1 cellular context compared by ENCODE assay signal in the genomic region with DNA sequence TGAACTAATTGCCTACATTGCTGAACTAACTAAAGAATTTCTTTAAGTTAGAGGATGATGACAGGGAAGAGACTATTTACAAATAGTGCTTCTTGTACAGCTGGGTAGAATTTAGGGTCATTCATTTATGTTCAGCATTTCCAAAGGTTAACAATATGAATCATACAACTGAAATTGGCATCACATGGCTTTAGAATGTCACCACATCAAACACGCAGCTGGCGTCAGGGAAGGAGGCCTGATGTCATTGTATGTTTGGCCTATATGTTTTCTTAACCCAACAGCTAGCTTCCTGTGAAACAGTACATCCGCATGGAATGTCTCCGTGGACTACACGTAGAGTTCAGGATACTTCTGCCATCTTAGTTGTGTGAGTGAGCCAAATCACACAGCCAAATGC.
TF ChIP-seq lines count a peak whose summit lies in the region.

No MANE protein-coding gene starts in this region.

TF ChIP-seq in PFSK-1, 5 proteins besides CTCF, POLR2A, EP300 and RAD21 (continued from another document):
- TF ChIP-seq, protein P1, sequence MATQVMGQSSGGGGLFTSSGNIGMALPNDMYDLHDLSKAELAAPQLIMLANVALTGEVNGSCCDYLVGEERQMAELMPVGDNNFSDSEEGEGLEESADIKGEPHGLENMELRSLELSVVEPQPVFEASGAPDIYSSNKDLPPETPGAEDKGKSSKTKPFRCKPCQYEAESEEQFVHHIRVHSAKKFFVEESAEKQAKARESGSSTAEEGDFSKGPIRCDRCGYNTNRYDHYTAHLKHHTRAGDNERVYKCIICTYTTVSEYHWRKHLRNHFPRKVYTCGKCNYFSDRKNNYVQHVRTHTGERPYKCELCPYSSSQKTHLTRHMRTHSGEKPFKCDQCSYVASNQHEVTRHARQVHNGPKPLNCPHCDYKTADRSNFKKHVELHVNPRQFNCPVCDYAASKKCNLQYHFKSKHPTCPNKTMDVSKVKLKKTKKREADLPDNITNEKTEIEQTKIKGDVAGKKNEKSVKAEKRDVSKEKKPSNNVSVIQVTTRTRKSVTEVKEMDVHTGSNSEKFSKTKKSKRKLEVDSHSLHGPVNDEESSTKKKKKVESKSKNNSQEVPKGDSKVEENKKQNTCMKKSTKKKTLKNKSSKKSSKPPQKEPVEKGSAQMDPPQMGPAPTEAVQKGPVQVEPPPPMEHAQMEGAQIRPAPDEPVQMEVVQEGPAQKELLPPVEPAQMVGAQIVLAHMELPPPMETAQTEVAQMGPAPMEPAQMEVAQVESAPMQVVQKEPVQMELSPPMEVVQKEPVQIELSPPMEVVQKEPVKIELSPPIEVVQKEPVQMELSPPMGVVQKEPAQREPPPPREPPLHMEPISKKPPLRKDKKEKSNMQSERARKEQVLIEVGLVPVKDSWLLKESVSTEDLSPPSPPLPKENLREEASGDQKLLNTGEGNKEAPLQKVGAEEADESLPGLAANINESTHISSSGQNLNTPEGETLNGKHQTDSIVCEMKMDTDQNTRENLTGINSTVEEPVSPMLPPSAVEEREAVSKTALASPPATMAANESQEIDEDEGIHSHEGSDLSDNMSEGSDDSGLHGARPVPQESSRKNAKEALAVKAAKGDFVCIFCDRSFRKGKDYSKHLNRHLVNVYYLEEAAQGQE (IDR thresholded peaks at IDR 0.05; ENCODE audit: insufficient read depth in 1 of 2, low read depth in 2 of 2, low read length in 2 of 2) = no peak; a peak in 1 of 4 replicates
